In genomic region chr1:65459397-65459768, GRCh38 we compare ENCODE assay signal across 1 cellular context.
TF ChIP-seq lines count a peak whose summit lies in the region.

No MANE protein-coding gene starts in this region.

TF ChIP-seq in GM12878, 131 proteins besides CTCF, POLR2A, EP300 and RAD21:
- peak; percentile 62; the same call in 1 of the 2 replicates for TF ChIP-seq SPI1 (IDR thresholded peaks at IDR 0.05; ENCODE audit: borderline replicate concordance, insufficient read depth, low read depth, low read length)
- TF ChIP-seq CBFB (IDR thresholded peaks at IDR 0.05; ENCODE audit: low read depth) = no peak
- peak; percentile 54; the same call in 1 of the 2 replicates for TF ChIP-seq SMC3 (IDR thresholded peaks at IDR 0.05; ENCODE audit: borderline replicate concordance, low read length)
TF ChIP-seq in GM12878: peak in this region for 2.
